1 cellular context compared by ENCODE assay signal in the genomic region with DNA sequence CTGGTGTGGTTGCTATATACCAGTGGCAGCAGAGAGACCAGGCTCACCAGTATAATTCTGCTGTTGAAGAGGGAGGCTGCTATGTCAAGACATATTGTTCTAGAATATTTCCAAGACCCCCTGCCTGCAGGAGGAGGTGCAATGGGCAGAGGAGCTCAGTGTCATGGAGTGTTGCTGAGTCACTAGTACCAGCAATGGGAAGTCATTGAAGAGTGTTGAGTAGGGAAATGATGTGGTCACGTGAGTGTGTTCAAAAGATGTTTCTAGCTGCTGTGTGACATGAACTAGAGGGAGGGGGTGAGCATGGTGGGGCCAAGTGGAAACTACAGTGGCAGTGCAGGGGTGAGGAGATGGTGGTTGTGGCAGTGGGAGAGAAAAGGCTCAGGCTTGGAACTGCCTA.
TF ChIP-seq lines count a peak whose summit lies in the region.

No MANE protein-coding gene starts in this region.

TF ChIP-seq in WTC11, 78 proteins besides CTCF, POLR2A, EP300 and RAD21 (continued from another document):
- TF ChIP-seq, protein P1, sequence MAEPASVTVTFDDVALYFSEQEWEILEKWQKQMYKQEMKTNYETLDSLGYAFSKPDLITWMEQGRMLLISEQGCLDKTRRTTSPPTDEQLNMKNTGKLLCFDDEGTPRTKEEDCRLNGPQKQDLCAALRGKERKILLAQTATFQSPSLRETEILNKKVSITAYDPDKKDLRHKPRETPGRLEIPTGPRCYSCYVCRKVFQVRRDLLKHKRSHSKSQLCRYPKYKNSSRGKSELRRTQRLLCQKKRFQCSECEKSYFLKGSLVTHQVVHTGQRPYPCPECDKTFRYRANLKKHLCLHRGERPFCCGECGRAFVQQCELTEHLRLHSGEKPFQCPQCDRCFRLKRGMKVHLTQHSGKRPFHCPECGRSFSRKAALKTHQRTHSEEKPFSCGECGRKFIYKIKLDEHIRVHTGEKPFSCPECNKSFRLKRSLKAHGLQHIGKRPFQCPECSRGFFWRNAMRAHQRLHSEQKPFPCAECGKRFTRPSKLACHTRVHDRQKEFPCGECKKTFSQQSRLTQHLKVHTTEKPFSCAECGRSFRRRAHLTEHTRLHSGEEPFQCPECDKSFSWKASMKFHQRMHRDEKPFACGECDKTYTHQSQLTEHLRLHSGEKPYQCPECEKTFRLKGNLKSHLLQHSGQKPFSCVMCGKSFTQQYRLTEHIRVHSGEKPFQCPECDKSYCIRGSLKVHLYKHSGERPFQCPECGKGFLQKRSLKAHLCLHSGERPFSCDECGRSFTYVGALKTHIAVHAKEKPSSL (CRISPR knock-in tag; conservative IDR thresholded peaks at IDR 0.05) = no peak
- TF ChIP-seq ZNF532 (CRISPR knock-in tag; IDR thresholded peaks at IDR 0.05; ENCODE audit: borderline replicate concordance) (no peak), ERG (CRISPR knock-in tag; IDR thresholded peaks at IDR 0.05) (no peak), ATF3 (CRISPR knock-in tag; conservative IDR thresholded peaks at IDR 0.05) (no peak)
